In the genomic region with DNA sequence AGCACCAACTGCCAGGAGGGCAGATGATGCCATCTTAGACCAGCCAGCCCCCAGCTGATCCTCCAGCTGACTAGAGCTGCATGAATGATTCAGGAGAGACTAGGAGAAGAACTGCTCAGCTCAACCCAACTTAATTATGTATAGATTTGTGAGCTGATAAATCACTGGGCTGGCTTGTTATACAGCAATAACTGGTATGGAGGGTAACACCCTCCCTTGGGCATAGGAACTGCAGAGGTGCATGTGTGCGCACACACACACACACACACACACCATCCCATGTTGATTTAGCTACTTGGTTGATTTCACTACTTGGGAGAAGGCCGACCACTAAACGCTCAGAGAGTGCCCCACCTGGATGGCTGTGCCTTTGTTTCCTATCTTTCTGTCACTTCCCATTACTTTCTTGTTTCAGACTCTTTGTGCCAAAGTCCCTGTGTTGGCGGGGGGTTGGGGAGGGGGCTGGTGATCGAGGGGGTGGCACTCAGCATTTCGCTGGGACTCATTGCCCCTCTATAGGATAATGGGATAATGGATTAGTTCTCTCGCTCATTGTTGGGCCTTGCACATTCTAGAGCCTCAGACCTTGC, we compare ENCODE assay signal across 20 cellular contexts.
DNase-seq lines count a peak whose midpoint lies in the region; TF ChIP-seq lines count a peak whose summit lies in the region.
"Had no signal": no experiment of that assay in that cellular context is flagged by ENCODE, and none has a peak within 500 bp of the region (broad histone marks: within the 10 kb centered on the region; RNA-seq: fewer than 3 reads in every experiment).

No MANE protein-coding gene starts in this region.

- DNase-seq in DMS 273 (lab: John Stamatoyannopoulos, UW; ENCODE audit: unreplicated experiment) (peak; percentile 17), DMS 273 treated with DMSO at 0.1 percent for 48 hours (lab: John Stamatoyannopoulos, UW) (no peak), coronary artery (ENCODE audit: low spot score) (no peak), mesenchymal stem cell (no peak), type B pancreatic cell (ENCODE audit: extremely low spot score, unreplicated experiment) (peak; percentile 8), G401 (ENCODE audit: low spot score) (no peak), progenitor cell of endocrine pancreas (ENCODE audit: low spot score, unreplicated experiment) (no peak), iPS-NIHi7 (ENCODE audit: extremely low spot score) (no peak)
- DNase-seq: ACHN; Caco-2; CD4-positive, alpha-beta memory T cell; GDM1; Kasumi-1; NCI-H187 treated with DMSO at 0.1 percent for 48 hours; NCI-H226; NCI-H510A treated with DMSO at 0.1 percent for 48 hours; NCI-H774; NK-92 treated with Interleukin-12 subunit alpha and Interleukin-12 subunit beta, amount 100 ng/mL, for 24 hours had no signal

- no peaks in the 10 kb centered on the region for H3K9me3 Mint-ChIP-seq in type B pancreatic cell
- no peaks in the 10 kb centered on the region for H3K9me3 Mint-ChIP-seq in progenitor cell of endocrine pancreas (ENCODE audit: low read depth)

- H3K18ac ChIP-seq in mesenchymal stem cell (ENCODE audit: low read depth in 1 of 2, low read length in 2 of 2) = peak overlapping the region in 1 of 2 experiments; percentile 13

- H3K4me3 Mint-ChIP-seq in type B pancreatic cell (no peak overlapping the region), progenitor cell of endocrine pancreas (ENCODE audit: low read depth) (no peak overlapping the region)
- H3K4me3 Mint-ChIP-seq: CD4-positive, alpha-beta memory T cell had no signal

- H3K27ac ChIP-seq in coronary artery = peak overlapping the region; percentile 74 to 88
- H3K27ac ChIP-seq in mesenchymal stem cell (ENCODE audit: low read length, poor library complexity, severe bottlenecking) = no peak overlapping the region
- H3K27ac ChIP-seq: 22Rv1; BLaER1 treated with 17β-estradiol and CSF1 and Interleukin-3, amounts not matched to agents 10 nM and 100 nM had no signal

- no peaks in the 10 kb centered on the region for H3K79me1 ChIP-seq in mesenchymal stem cell (replicated peaks; ENCODE audit: low read length, poor library complexity, severe bottlenecking)

- H3K36me3 Mint-ChIP-seq in type B pancreatic cell = no peaks in the 10 kb centered on the region
- no peaks in the 10 kb centered on the region for H3K36me3 Mint-ChIP-seq in progenitor cell of endocrine pancreas (ENCODE audit: insufficient read depth)
- H3K36me3 Mint-ChIP-seq: CD4-positive, alpha-beta memory T cell had no signal

- H3K14ac ChIP-seq in mesenchymal stem cell (ENCODE audit: low read length in 2 of 2) = no peak overlapping the region

- no peak overlapping the region for H2AK5ac ChIP-seq in mesenchymal stem cell (ENCODE audit: low read length, severe bottlenecking)

- no peaks in the 10 kb centered on the region for H3K36me3 ChIP-seq in mesenchymal stem cell (ENCODE audit: control insufficient read depth in 1 of 2, insufficient read depth in 2 of 2, low read depth in 1 of 2, low read length in 2 of 2)
- H3K36me3 ChIP-seq: BLaER1 treated with 17β-estradiol and CSF1 and Interleukin-3, amounts not matched to agents 10 nM and 100 nM had no signal

- no peak overlapping the region for H2BK120ac ChIP-seq in mesenchymal stem cell (ENCODE audit: low read depth, low read length)

- in situ Hi-C loops in G401 (cut with HindIII; ENCODE audit: low sequenced_read_pairs) = no loop called here

- no peak overlapping the region for H2AFZ ChIP-seq in mesenchymal stem cell (ENCODE audit: low read depth, low read length)

- H3K4me1 Mint-ChIP-seq in type B pancreatic cell (ENCODE audit: unreplicated experiment) = no peaks in the 10 kb centered on the region
- H3K4me1 Mint-ChIP-seq in progenitor cell of endocrine pancreas (ENCODE audit: low read depth) = no peaks in the 10 kb centered on the region
- H3K4me1 Mint-ChIP-seq: CD4-positive, alpha-beta memory T cell had no signal

- H3K9ac ChIP-seq in mesenchymal stem cell (ENCODE audit: low read length) = peak overlapping the region; percentile 10
- H3K9ac ChIP-seq: BLaER1 treated with 17β-estradiol and CSF1 and Interleukin-3, amounts not matched to agents 10 nM and 100 nM had no signal

- no peaks in the 10 kb centered on the region for H3K27me3 Mint-ChIP-seq in type B pancreatic cell
- H3K27me3 Mint-ChIP-seq in progenitor cell of endocrine pancreas = peaks cover 4% of the 10 kb centered on the region

- no peak for TF ChIP-seq CTCF in coronary artery (IDR thresholded peaks at IDR 0.05)
- no peak for TF ChIP-seq CTCF in type B pancreatic cell (conservative IDR thresholded peaks at IDR 0.05)
- TF ChIP-seq CTCF in progenitor cell of endocrine pancreas (IDR thresholded peaks at IDR 0.05; ENCODE audit: unreplicated experiment) = no peak

- H3K4ac ChIP-seq in mesenchymal stem cell (ENCODE audit: low read depth in 1 of 2, low read length in 2 of 2) = peak overlapping the region in 1 of 2 experiments; percentile 24

- H3K4me1 ChIP-seq in mesenchymal stem cell (ENCODE audit: control insufficient read depth, insufficient read depth, low read depth, low read length) = peaks cover 3% of the 10 kb centered on the region
- H3K4me1 ChIP-seq: Caco-2 had no signal

- no peak overlapping the region for H3K23ac ChIP-seq in mesenchymal stem cell (ENCODE audit: low read length in 2 of 2)

- no peak overlapping the region for H4K91ac ChIP-seq in mesenchymal stem cell (ENCODE audit: low read length)

- H2BK5ac ChIP-seq in mesenchymal stem cell (ENCODE audit: low read depth, low read length, poor library complexity, severe bottlenecking) = no peak overlapping the region

- H3K4me3 ChIP-seq in coronary artery (no peak overlapping the region), mesenchymal stem cell (ENCODE audit: insufficient read depth in 1 of 2, low read depth in 1 of 2, low read length in 2 of 2) (no peak overlapping the region)
- H3K4me3 ChIP-seq: BLaER1 treated with 17β-estradiol and CSF1 and Interleukin-3, amounts not matched to agents 10 nM and 100 nM had no signal

- H4K8ac ChIP-seq in mesenchymal stem cell (ENCODE audit: low read length) = no peak overlapping the region

- H3K27ac Mint-ChIP-seq in type B pancreatic cell = no peak overlapping the region
- no peak overlapping the region for H3K27ac Mint-ChIP-seq in progenitor cell of endocrine pancreas
- H3K27ac Mint-ChIP-seq: CD4-positive, alpha-beta memory T cell had no signal

- H2BK12ac ChIP-seq in mesenchymal stem cell (ENCODE audit: low read length in 2 of 2) = no peak overlapping the region

- H3K9me3 ChIP-seq in mesenchymal stem cell (ENCODE audit: control insufficient read depth, low read length) = peaks cover 6% of the 10 kb centered on the region
- H3K9me3 ChIP-seq: Caco-2 had no signal

- peak overlapping the region; percentile 31 for H2BK15ac ChIP-seq in mesenchymal stem cell (ENCODE audit: low read depth, poor library complexity, severe bottlenecking)

- no peaks in the 10 kb centered on the region for H3K27me3 ChIP-seq in mesenchymal stem cell (ENCODE audit: control insufficient read depth in 1 of 2, insufficient read depth in 1 of 2, low read length in 2 of 2)
- H3K27me3 ChIP-seq: BLaER1 treated with 17β-estradiol and CSF1 and Interleukin-3, amounts not matched to agents 10 nM and 100 nM had no signal

- 90% methylated on average over 7 of the region's 7 CpGs for WGBS in mesenchymal stem cell

- no peak overlapping the region for H3K4me2 ChIP-seq in mesenchymal stem cell (ENCODE audit: low read length, poor library complexity, severe bottlenecking)

Comparison
In these comparisons a context has a peak if more than half of its experiments do, and no peak if none do; other contexts are left out.
1. DNase-seq: peak in DMS 273 (single experiment) and type B pancreatic cell (single experiment); none in DMS 273 treated with DMSO at 0.1 percent for 48 hours (single experiment), coronary artery (single experiment), mesenchymal stem cell (single experiment), G401 (single experiment), progenitor cell of endocrine pancreas (single experiment) and iPS-NIHi7 (single experiment).